In genomic region chr15:76866716-76867321, GRCh38 we compare ENCODE assay signal across 8 cellular contexts. TPM values are rescaled to one million over a fixed set of nuclear protein-coding genes. Genes with fewer than 3 reads are reported as not detected.
DNase-seq lines count a peak whose midpoint lies in the region; ATAC-seq and TF ChIP-seq lines count a peak whose summit lies in the region.

No MANE protein-coding gene starts in this region.

- TF ChIP-seq POLR2A in NB4 (IDR thresholded peaks at IDR 0.05; ENCODE audit: extremely low read depth, insufficient read length): no peak
- TF ChIP-seq POLR2A in suprapubic skin (IDR thresholded peaks at IDR 0.05): no peak

- H3K27me3 ChIP-seq in suprapubic skin: no peaks in the 10 kb centered on the region

- peaks cover 6% of the 10 kb centered on the region for H3K4me1 Mint-ChIP-seq in mesothelial cell of epicardium

- TF ChIP-seq CTCF in NB4 (IDR thresholded peaks at IDR 0.05; ENCODE audit: low read depth, low read length): peak; percentile 36
- peak; percentile 34 for TF ChIP-seq CTCF in mesothelial cell of epicardium (IDR thresholded peaks at IDR 0.05; ENCODE audit: unreplicated experiment)
- no peak for TF ChIP-seq CTCF in suprapubic skin (IDR thresholded peaks at IDR 0.05)

- H3K36me3 ChIP-seq in suprapubic skin: no peaks in the 10 kb centered on the region

- H3K27ac Mint-ChIP-seq in mesothelial cell of epicardium: no peak overlapping the region

- H3K27me3 Mint-ChIP-seq in mesothelial cell of epicardium (ENCODE audit: low read depth): no peaks in the 10 kb centered on the region

- no peaks in the 10 kb centered on the region for H3K36me3 Mint-ChIP-seq in mesothelial cell of epicardium

- H3K9me3 ChIP-seq in suprapubic skin: no peaks in the 10 kb centered on the region

- H3K4me3 ChIP-seq in NB4 (ENCODE audit: low read depth, low read length) (no peak overlapping the region), suprapubic skin (no peak overlapping the region)

- DNase-seq in NCI-H82 (lab: John Stamatoyannopoulos, UW) (peak; percentile 54), NCI-H82 treated with DMSO at 0.1 percent for 48 hours (lab: John Stamatoyannopoulos, UW; ENCODE audit: unreplicated experiment) (no peak), NB4 (ENCODE audit: low read depth) (peak; percentile 51), cerebellar cortex (ENCODE audit: low spot score) (peak; percentile 69), mesothelial cell of epicardium (ENCODE audit: low spot score in 2 of 2, unreplicated experiment in 2 of 2) (no peak), suprapubic skin (ENCODE audit: low spot score in 2 of 2) (no peak)

- no peak overlapping the region for H3K4me3 Mint-ChIP-seq in mesothelial cell of epicardium

- no peak overlapping the region for H3K27ac ChIP-seq in suprapubic skin

- TF ChIP-seq EP300 in suprapubic skin (IDR thresholded peaks at IDR 0.05): no peak

- no peaks in the 10 kb centered on the region for H3K4me1 ChIP-seq in suprapubic skin

- no peaks in the 10 kb centered on the region for H3K9me3 Mint-ChIP-seq in mesothelial cell of epicardium

- ATAC-seq in HG03025 (IDR thresholded peaks at IDR 0.05; ENCODE audit: low FRiP score, unreplicated experiment) (no peak), HG03520 (IDR thresholded peaks at IDR 0.05; ENCODE audit: unreplicated experiment) (no peak)

RNA-seq across cellular contexts. Expression of gene SCAPER, which starts 38.3 kb away (rescaled TPM):
- 33.8 to 35.9 TPM (median 34.4 TPM) in 3 replicates for total RNA-seq in mesothelial cell of epicardium
- total RNA-seq in suprapubic skin: 10 to 100 TPM; 26.3 to 61.4 (median 37.3) TPM

Comparison
In these comparisons a context has a peak if more than half of its experiments do, and no peak if none do; other contexts are left out.
1. DNase-seq: peak in NCI-H82 (single experiment), NB4 (single experiment) and cerebellar cortex (single experiment); none in NCI-H82 treated with DMSO at 0.1 percent for 48 hours (single experiment), mesothelial cell of epicardium (0 of 2) and suprapubic skin (0 of 2).
2. CTCF ChIP-seq: peak in NB4 (single experiment) and mesothelial cell of epicardium (single experiment); none in suprapubic skin (0 of 2).